ENCODE assay signal across 21 cellular contexts in the genomic region with DNA sequence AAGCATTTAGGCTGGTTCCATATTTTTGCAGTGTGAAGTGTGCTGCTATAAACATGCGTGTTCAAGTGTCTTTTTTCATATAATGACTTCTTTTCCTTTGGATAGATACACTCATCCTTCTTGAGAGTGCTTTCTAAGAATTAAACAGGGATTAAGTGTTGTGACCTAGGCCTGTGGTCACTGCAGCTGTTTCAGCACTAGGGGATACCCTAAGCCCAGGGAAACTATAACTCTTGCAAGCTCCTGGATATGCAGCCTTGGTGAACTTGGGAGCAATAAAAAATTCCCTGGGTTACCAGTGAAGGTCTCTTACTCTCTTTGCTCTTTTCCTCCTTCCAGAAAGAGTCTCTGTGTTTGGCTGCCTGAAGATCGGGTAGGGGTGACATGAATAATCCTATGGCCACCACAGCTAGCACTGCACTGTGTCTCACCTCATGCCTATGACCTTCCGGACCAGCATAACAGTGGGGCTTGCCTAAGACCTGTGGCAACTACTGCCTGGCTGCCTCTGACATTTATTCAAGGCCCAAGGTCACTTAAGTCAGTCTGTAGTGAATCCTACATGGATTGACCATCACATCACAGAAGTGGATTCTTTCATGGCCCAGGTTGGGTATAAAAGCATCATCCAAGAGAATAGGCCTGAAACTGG.
DNase-seq lines count a peak whose midpoint lies in the region; ATAC-seq, FAIRE-seq and TF ChIP-seq lines count a peak whose summit lies in the region.
"Had no signal": no experiment of that assay in that cellular context is flagged by ENCODE, and none has a peak within 500 bp of the region (broad histone marks: within the 10 kb centered on the region; RNA-seq: fewer than 3 reads in every experiment).

No MANE protein-coding gene starts in this region.

- H4K20me1 ChIP-seq in endothelial cell of umbilical vein (replicated peaks; ENCODE audit: control insufficient read depth, extremely low read depth, insufficient read depth, low read length): no peaks in the 10 kb centered on the region

- intact Hi-C loops in endothelial cell of umbilical vein (cut with micrococcal nuclease): no loop called here

- H3K27me3 Mint-ChIP-seq in naive thymus-derived CD8-positive, alpha-beta T cell: peaks cover 0 to 3% (median 0%) of the 10 kb centered on the region in 5 donors
- H3K27me3 Mint-ChIP-seq: activated CD8-positive, alpha-beta T cell treated with anti-CD3 and anti-CD28 coated beads for 36 hours; stimulated activated memory B cell treated with anti-CD40 and anti-IgM and Interleukin-4, amounts not matched to agents 10 μg/mL and 1 μg/mL and 100 μg/mL, for 72 hours had no signal

- H3K4me1 ChIP-seq in endothelial cell of umbilical vein (ENCODE audit: control insufficient read depth, extremely low read depth, insufficient read depth, low read length): no peaks in the 10 kb centered on the region
- H3K4me1 ChIP-seq: colonic mucosa, gastrocnemius medialis, transverse colon had no signal

- no peak overlapping the region for H3K4me2 ChIP-seq in endothelial cell of umbilical vein (ENCODE audit: insufficient read depth, low read length)

- H3K4me1 Mint-ChIP-seq in naive thymus-derived CD8-positive, alpha-beta T cell: no peaks in the 10 kb centered on the region
- H3K4me1 Mint-ChIP-seq: stimulated activated memory B cell treated with anti-CD40 and anti-IgM and Interleukin-4, amounts not matched to agents 10 μg/mL and 1 μg/mL and 100 μg/mL, for 72 hours had no signal

- H3K4me3 Mint-ChIP-seq in naive thymus-derived CD8-positive, alpha-beta T cell: no peak overlapping the region
- H3K4me3 Mint-ChIP-seq: activated CD8-positive, alpha-beta T cell treated with anti-CD3 and anti-CD28 coated beads for 36 hours; activated T-helper 1 cell treated with anti-CD3 and anti-CD28 coated beads, Interleukin-12 subunit alpha, Interleukin-12 subunit beta, Interleukin-2, Interleukin-4 antibody, amounts not matched to agents 30 ng/mL and 10 ng/mL and 1 ng/mL, durations not matched to agents 14 hours and 24 hours and 36 hours; stimulated activated memory B cell treated with anti-CD40 and anti-IgM and Interleukin-4, amounts not matched to agents 10 μg/mL and 1 μg/mL and 100 μg/mL, for 72 hours had no signal

- no peak for TF ChIP-seq POLR2A in endothelial cell of umbilical vein (IDR thresholded peaks at IDR 0.05; ENCODE audit: low read depth, low read length)

- no peaks in the 10 kb centered on the region for H3K27me3 ChIP-seq in endothelial cell of umbilical vein (ENCODE audit: control insufficient read depth in 2 of 2, insufficient read depth in 2 of 2, low read length in 2 of 2)
- H3K27me3 ChIP-seq: colonic mucosa, gastrocnemius medialis, transverse colon had no signal

- FAIRE-seq in endothelial cell of umbilical vein (lab: Jason Lieb, UNC): no peak
- FAIRE-seq: A204.1, TTC549 had no signal

- no peaks in the 10 kb centered on the region for H3K36me3 ChIP-seq in endothelial cell of umbilical vein (ENCODE audit: control insufficient read depth in 2 of 2, extremely low read depth in 1 of 2, insufficient read depth in 2 of 2, low read length in 2 of 2)
- H3K36me3 ChIP-seq: colonic mucosa, gastrocnemius medialis, transverse colon had no signal

- H3K79me2 ChIP-seq in endothelial cell of umbilical vein (ENCODE audit: control insufficient read depth, insufficient read depth, low read length): no peaks in the 10 kb centered on the region

- CTCF ChIA-PET in endothelial cell of umbilical vein (lab: Charles Lee) (interaction anchor here (0.6 to 2.3 kb wide), 2 partner anchors 812 to 912 kb away, joined by 3 to 6 read pairs; no protein-coding TSS in a partner anchor), GM10248 (lab: Yijun Ruan, JAX) (interaction anchor here (2.4 kb wide), 1 partner anchor 10 kb away, joined by 5 read pairs; no protein-coding TSS in a partner anchor)

- DNase-seq in NCI-H1092 (lab: John Stamatoyannopoulos, UW) (peak; percentile 10), NCI-H1092 treated with DMSO at 0.1 percent for 48 hours (lab: John Stamatoyannopoulos, UW) (no peak), OCI-M1 (lab: John Stamatoyannopoulos, UW) (peak; percentile 12), endothelial cell of umbilical vein (ENCODE audit: low read depth, low spot score) (peak; percentile 35), retinal pigment epithelial cell (ENCODE audit: low read depth) (no peak), germinal center (ENCODE audit: low spot score) (no peak), GM10248 (ENCODE audit: extremely low spot score) (no peak)
- DNase-seq in naive thymus-derived CD8-positive, alpha-beta T cell: no peak
- DNase-seq: activated CD8-positive, alpha-beta T cell treated with anti-CD3 and anti-CD28 coated beads for 36 hours; colonic mucosa; gastrocnemius medialis; H7; MM.1S; NCI-H2081 treated with DMSO at 0.1 percent for 48 hours; nucleus accumbens; transverse colon had no signal

- H2AFZ ChIP-seq in endothelial cell of umbilical vein (ENCODE audit: low read depth, low read length): no peak overlapping the region

- dilution Hi-C loops in endothelial cell of umbilical vein (cut with MboI; ENCODE audit: extremely low pct_ligation_motif_present, low sequenced_read_pairs): no loop called here

- H3K9me3 ChIP-seq in endothelial cell of umbilical vein (replicated peaks; ENCODE audit: control insufficient read depth, insufficient read depth, low read length): no peaks in the 10 kb centered on the region
- H3K9me3 ChIP-seq: colonic mucosa, gastrocnemius medialis, transverse colon had no signal

- H3K36me3 Mint-ChIP-seq in naive thymus-derived CD8-positive, alpha-beta T cell: peaks cover 0 to 15% (median 0%) of the 10 kb centered on the region in 3 donors
- H3K36me3 Mint-ChIP-seq: stimulated activated memory B cell treated with anti-CD40 and anti-IgM and Interleukin-4, amounts not matched to agents 10 μg/mL and 1 μg/mL and 100 μg/mL, for 72 hours had no signal

- H3K27ac Mint-ChIP-seq in naive thymus-derived CD8-positive, alpha-beta T cell: no peak overlapping the region
- H3K27ac Mint-ChIP-seq: activated CD8-positive, alpha-beta T cell treated with anti-CD3 and anti-CD28 coated beads for 36 hours; activated T-helper 1 cell treated with anti-CD3 and anti-CD28 coated beads, Interleukin-12 subunit alpha, Interleukin-12 subunit beta, Interleukin-2, Interleukin-4 antibody, amounts not matched to agents 30 ng/mL and 10 ng/mL and 1 ng/mL, durations not matched to agents 14 hours and 24 hours and 36 hours; stimulated activated memory B cell treated with anti-CD40 and anti-IgM and Interleukin-4, amounts not matched to agents 10 μg/mL and 1 μg/mL and 100 μg/mL, for 72 hours had no signal

- POLR2A ChIA-PET in endothelial cell of umbilical vein (lab: Charles Lee): no interaction called here
- POLR2A ChIA-PET in naive thymus-derived CD8-positive, alpha-beta T cell (lab: Charles Lee): no interaction called here
- POLR2A ChIA-PET in GM10248 (lab: Yijun Ruan, JAX): no interaction called here

- no peak for ATAC-seq in naive thymus-derived CD8-positive, alpha-beta T cell
- ATAC-seq: activated CD8-positive, alpha-beta T cell treated with anti-CD3 and anti-CD28 coated beads for 36 hours; gastrocnemius medialis; stimulated activated memory B cell treated with anti-CD40 and anti-IgM and Interleukin-4, amounts not matched to agents 10 μg/mL and 1 μg/mL and 100 μg/mL, for 72 hours had no signal

- H3K4me3 ChIP-seq in endothelial cell of umbilical vein (replicated peaks in 1 of 3; ENCODE audit: insufficient read depth in 1 of 3, low read depth in 1 of 3, low read length in 3 of 3): no peak overlapping the region
- no peak overlapping the region for H3K4me3 ChIP-seq in retinal pigment epithelial cell (ENCODE audit: low read length)
- H3K4me3 ChIP-seq: colonic mucosa, gastrocnemius medialis, transverse colon had no signal

- no peaks in the 10 kb centered on the region for H3K9me1 ChIP-seq in endothelial cell of umbilical vein (replicated peaks; ENCODE audit: control insufficient read depth, extremely low read depth, insufficient read depth, low read length)

- no TSS peak for BruUV-seq in endothelial cell of umbilical vein (replicated peaks; lab: Mats Ljungman, UMichigan)

- TF ChIP-seq CTCF in endothelial cell of umbilical vein (IDR thresholded peaks at IDR 0.05; ENCODE audit: extremely low read depth in 1 of 2, insufficient read depth in 1 of 2, low read depth in 1 of 2, low read length in 2 of 2): peak in 1 of 2 donors; percentile 31
- peak; percentile 58 for TF ChIP-seq CTCF in retinal pigment epithelial cell (conservative IDR thresholded peaks at IDR 0.05; ENCODE audit: low read depth, low read length)
- TF ChIP-seq CTCF in GM10248 (IDR thresholded peaks at IDR 0.05; ENCODE audit: control extremely low read depth, extremely low read depth, low read depth, missing control alignments): no peak

- peaks cover 0 to 30% (median 16%) of the 10 kb centered on the region in 9 donors for H3K9me3 Mint-ChIP-seq in naive thymus-derived CD8-positive, alpha-beta T cell

- no peak overlapping the region for H3K27ac ChIP-seq in endothelial cell of umbilical vein (ENCODE audit: insufficient read depth, low read depth, low read length)
- H3K27ac ChIP-seq: colonic mucosa, epithelial cell of prostate, gastrocnemius medialis, transverse colon had no signal

- no peak overlapping the region for H3K9ac ChIP-seq in endothelial cell of umbilical vein (replicated peaks; ENCODE audit: extremely low read depth, insufficient read depth, low read length)

TF ChIP-seq in endothelial cell of umbilical vein, 7 proteins besides CTCF, POLR2A, EP300 and RAD21:
- TF ChIP-seq JUN (IDR thresholded peaks at IDR 0.05; ENCODE audit: borderline replicate concordance, insufficient read depth, insufficient read length, low read depth) (no peak), POLR2AphosphoS5 (IDR thresholded peaks at IDR 0.05; ENCODE audit: insufficient read depth, low read depth, low read length) (no peak)

Comparison
In these comparisons a context has a peak if more than half of its experiments do, and no peak if none do; other contexts are left out.
1. DNase-seq: peak in NCI-H1092 (single experiment), OCI-M1 (single experiment) and endothelial cell of umbilical vein (single experiment); none in NCI-H1092 treated with DMSO at 0.1 percent for 48 hours (single experiment), retinal pigment epithelial cell (single experiment), naive thymus-derived CD8-positive, alpha-beta T cell (0 of 10), germinal center (single experiment) and GM10248 (single experiment).